Comparison of ENCODE assay signal across 14 cellular contexts in genomic region chr17:880871-881269, GRCh38.
A peak's percentile ranks its signal among the peaks of the same experiment; 100 is the strongest.
DNase-seq lines count a peak whose midpoint lies in the region; ATAC-seq, FAIRE-seq and TF ChIP-seq lines count a peak whose summit lies in the region.
"Had no signal": no experiment of that assay in that cellular context is flagged by ENCODE, and none has a peak within 500 bp of the region (broad histone marks: within the 10 kb centered on the region; RNA-seq: fewer than 3 reads in every experiment).

No MANE protein-coding gene starts in this region.

- TF ChIP-seq EP300 in H1 (IDR thresholded peaks at IDR 0.05; ENCODE audit: borderline replicate concordance in 1 of 2, low read depth in 2 of 2, low read length in 2 of 2) = no peak

- H3K36me3 Mint-ChIP-seq in stimulated activated memory B cell treated with anti-CD40 and anti-IgM and Interleukin-4, amounts not matched to agents 10 μg/mL and 1 μg/mL and 100 μg/mL, for 72 hours = no peaks in the 10 kb centered on the region

- H2AK5ac ChIP-seq in H1 (ENCODE audit: low read depth, low read length) (0 out of 2 replicates have a peak overlapping the region, but pooled peaks have one; percentile 65), mesenchymal stem cell (ENCODE audit: low read length, severe bottlenecking) (peak overlapping the region; percentile 57)

- peaks cover 15% of the 10 kb centered on the region for H3K79me1 ChIP-seq in H1 (ENCODE audit: low read depth, low read length)
- H3K79me1 ChIP-seq in mesenchymal stem cell (replicated peaks; ENCODE audit: low read length, poor library complexity, severe bottlenecking) = peaks cover 32% of the 10 kb centered on the region

- no peak overlapping the region for H3K27ac Mint-ChIP-seq in stimulated activated memory B cell treated with anti-CD40 and anti-IgM and Interleukin-4, amounts not matched to agents 10 μg/mL and 1 μg/mL and 100 μg/mL, for 72 hours
- H3K27ac Mint-ChIP-seq: T-helper 1 cell treated with Interleukin-12 subunit alpha and Interleukin-12 subunit beta and Interleukin-4 antibody, amounts not matched to agents 30 μg/mL and 1 μg/mL, for 36 hours had no signal

- no peak overlapping the region for H3K4me3 Mint-ChIP-seq in stimulated activated memory B cell treated with anti-CD40 and anti-IgM and Interleukin-4, amounts not matched to agents 10 μg/mL and 1 μg/mL and 100 μg/mL, for 72 hours

- H2BK12ac ChIP-seq in H1 (ENCODE audit: low read depth, low read length) (peak overlapping the region; percentile 27; the same call in 1 of the 2 replicates), mesenchymal stem cell (ENCODE audit: low read length in 2 of 2) (no peak overlapping the region)

- H3K4me3 ChIP-seq in HUES48 (ENCODE audit: low read depth, low read length) (no peak overlapping the region), H1 (ENCODE audit: extremely low read depth in 1 of 4, insufficient read depth in 2 of 4, low read depth in 3 of 4, low read length in 4 of 4) (no peak overlapping the region), mesenchymal stem cell (ENCODE audit: insufficient read depth in 1 of 2, low read depth in 1 of 2, low read length in 2 of 2) (no peak overlapping the region), stomach smooth muscle (ENCODE audit: low read length in 2 of 2) (peak overlapping the region in 1 of 2 donors; percentile 3)
- H3K4me3 ChIP-seq: MG63 had no signal

- no peak for FAIRE-seq in H1 (lab: Jason Lieb, UNC)
- FAIRE-seq: colon had no signal

- H3K27me3 ChIP-seq in HUES48 (ENCODE audit: control insufficient read depth, insufficient read depth, low read length) = no peaks in the 10 kb centered on the region
- H3K27me3 ChIP-seq in H1 (replicated peaks in 1 of 4; ENCODE audit: control insufficient read depth in 3 of 4, extremely low read depth in 1 of 4, insufficient read depth in 3 of 4, low read length in 3 of 4) = no peaks in the 10 kb centered on the region
- no peaks in the 10 kb centered on the region for H3K27me3 ChIP-seq in mesenchymal stem cell (ENCODE audit: control insufficient read depth in 1 of 2, insufficient read depth in 1 of 2, low read length in 2 of 2)
- H3K27me3 ChIP-seq in stomach smooth muscle (ENCODE audit: control insufficient read depth in 1 of 2, insufficient read depth in 2 of 2, low read length in 2 of 2) = no peaks in the 10 kb centered on the region
- H3K27me3 ChIP-seq: MG63 had no signal

- H2BK20ac ChIP-seq in H1 (ENCODE audit: low read length) = peak overlapping the region; percentile 61

- DNase-seq in H1 (ENCODE audit: low read depth in 1 of 2, low spot score in 2 of 2) (no peak), mesenchymal stem cell (no peak), SKM-1 treated with dmso at 0.1 percent for 144 hours (lab: John Stamatoyannopoulos, UW; ENCODE audit: unreplicated experiment) (no peak)
- no peak for DNase-seq in activated naive CD4-positive, alpha-beta T cell treated with Interleukin-2 at 50 U/mL for 16 hours
- DNase-seq: activated CD4-positive, alpha-beta T cell treated with anti-CD3 and anti-CD28 coated beads, Interleukin-2, amount 50 U/mL, for 1 hour; activated gamma-delta T cell; MG63; NCI-H2171 had no signal

- CTCF ChIA-PET in H1 (lab: Charles Lee; ENCODE audit: partially characterized antibody) = interaction anchor here (0.6 to 7.2 kb wide), 16 partner anchors 8 to 101 kb away, joined by 3 to 73 read pairs (median 4); partner anchors contain the start of gene NXN

- ATAC-seq in GM19397 (IDR thresholded peaks at IDR 0.05; ENCODE audit: unreplicated experiment) = no peak
- no peak for ATAC-seq in stimulated activated memory B cell treated with anti-CD40 and anti-IgM and Interleukin-4, amounts not matched to agents 10 μg/mL and 1 μg/mL and 100 μg/mL, for 72 hours

- no peaks in the 10 kb centered on the region for H3K36me3 ChIP-seq in HUES48 (ENCODE audit: control insufficient read depth, insufficient read depth, low read length)
- H3K36me3 ChIP-seq in H1 (ENCODE audit: control insufficient read depth in 2 of 4, insufficient read depth in 4 of 4, low read length in 3 of 4) = no peaks in the 10 kb centered on the region
- H3K36me3 ChIP-seq in mesenchymal stem cell (ENCODE audit: control insufficient read depth in 1 of 2, insufficient read depth in 2 of 2, low read depth in 1 of 2, low read length in 2 of 2) = peaks cover 0 to 3% of the 10 kb centered on the region in 2 experiments
- H3K36me3 ChIP-seq in stomach smooth muscle (ENCODE audit: control insufficient read depth in 2 of 2, insufficient read depth in 2 of 2, low read length in 2 of 2) = no peaks in the 10 kb centered on the region

- no peak overlapping the region for H3K23ac ChIP-seq in H1 (ENCODE audit: insufficient read length)
- no peak overlapping the region for H3K23ac ChIP-seq in mesenchymal stem cell (ENCODE audit: low read length in 2 of 2)

- peaks cover 26% of the 10 kb centered on the region for H3K4me1 ChIP-seq in HUES48 (ENCODE audit: control insufficient read depth, insufficient read depth, low read length)
- peaks cover 2 to 38% (median 3%) of the 10 kb centered on the region in 4 experiments for H3K4me1 ChIP-seq in H1 (replicated peaks in 1 of 4; ENCODE audit: control insufficient read depth in 3 of 4, insufficient read depth in 4 of 4, low read length in 3 of 4)
- peaks cover 15% of the 10 kb centered on the region for H3K4me1 ChIP-seq in mesenchymal stem cell (ENCODE audit: control insufficient read depth, insufficient read depth, low read depth, low read length)
- H3K4me1 ChIP-seq in stomach smooth muscle (ENCODE audit: control insufficient read depth, insufficient read depth, low read length) = peaks cover 52% of the 10 kb centered on the region

- no peak overlapping the region for H3K4me2 ChIP-seq in H1 (ENCODE audit: insufficient read depth in 1 of 2, low read depth in 2 of 2, low read length in 2 of 2)
- no peak overlapping the region for H3K4me2 ChIP-seq in mesenchymal stem cell (ENCODE audit: low read length, poor library complexity, severe bottlenecking)

- H3K9me3 Mint-ChIP-seq in stimulated activated memory B cell treated with anti-CD40 and anti-IgM and Interleukin-4, amounts not matched to agents 10 μg/mL and 1 μg/mL and 100 μg/mL, for 72 hours = no peaks in the 10 kb centered on the region
- H3K9me3 Mint-ChIP-seq: T-helper 1 cell treated with Interleukin-12 subunit alpha and Interleukin-12 subunit beta and Interleukin-4 antibody, amounts not matched to agents 30 μg/mL and 1 μg/mL, for 36 hours had no signal

- H4K5ac ChIP-seq in H1 (ENCODE audit: insufficient read length, low read depth, low read length) = no peak overlapping the region

- H3K27ac ChIP-seq in HUES48 (ENCODE audit: low read depth, low read length) = peak overlapping the region; percentile 76
- no peak overlapping the region for H3K27ac ChIP-seq in H1 (ENCODE audit: low read depth, low read length)
- H3K27ac ChIP-seq in mesenchymal stem cell (ENCODE audit: low read length, poor library complexity, severe bottlenecking) = no peak overlapping the region
- H3K27ac ChIP-seq in stomach smooth muscle (ENCODE audit: low read length) = peak overlapping the region; percentile 78

- H4K20me1 ChIP-seq in H1 (replicated peaks in 1 of 2; ENCODE audit: control insufficient read depth in 1 of 2, insufficient read depth in 2 of 2, low read length in 2 of 2) = peaks cover 0 to 11% of the 10 kb centered on the region in 2 experiments

- H2BK15ac ChIP-seq in H1 (ENCODE audit: low read length) (no peak overlapping the region), mesenchymal stem cell (ENCODE audit: low read depth, poor library complexity, severe bottlenecking) (no peak overlapping the region)

- peaks cover 0 to 63% of the 10 kb centered on the region in 2 experiments; a peak in 3 of 4 replicates for H3K79me2 ChIP-seq in H1 (ENCODE audit: control insufficient read depth in 1 of 2, insufficient read depth in 2 of 2, low read length in 2 of 2)

- no peak overlapping the region for H3K4ac ChIP-seq in H1 (replicated peaks; ENCODE audit: insufficient read length, low read depth, low read length)
- no peak overlapping the region for H3K4ac ChIP-seq in mesenchymal stem cell (ENCODE audit: low read depth in 1 of 2, low read length in 2 of 2)

- H2BK5ac ChIP-seq in H1 (ENCODE audit: low read depth, low read length) = peak overlapping the region; percentile 30; the same call in 1 of the 2 replicates
- H2BK5ac ChIP-seq in mesenchymal stem cell (ENCODE audit: low read depth, low read length, poor library complexity, severe bottlenecking) = no peak overlapping the region

- POLR2A ChIA-PET in H1 (lab: Charles Lee; ENCODE audit: partially characterized antibody) = interaction anchor here (1.1 to 2.6 kb wide), 4 partner anchors 23 to 99 kb away, joined by 3 to 8 read pairs (median 3); partner anchors contain the start of genes GLOD4 and MRM3

- H4K8ac ChIP-seq in H1 (ENCODE audit: extremely low read depth, insufficient read depth, low read length) (no peak overlapping the region), mesenchymal stem cell (ENCODE audit: low read length) (no peak overlapping the region)

- H3K18ac ChIP-seq in H1 (ENCODE audit: extremely low read depth, low read length) (no peak overlapping the region), mesenchymal stem cell (ENCODE audit: low read depth in 1 of 2, low read length in 2 of 2) (peak overlapping the region in 1 of 2 experiments; percentile 23)

- TF ChIP-seq CTCF in H1 (IDR thresholded peaks at IDR 0.05; ENCODE audit: control extremely low read depth in 1 of 3, insufficient read depth in 1 of 3, low read depth in 1 of 3, low read length in 3 of 3) = no peak

- no peak overlapping the region for H2BK120ac ChIP-seq in H1 (replicated peaks; ENCODE audit: low read depth, low read length)
- H2BK120ac ChIP-seq in mesenchymal stem cell (ENCODE audit: low read depth, low read length) = no peak overlapping the region

- TF ChIP-seq RAD21 in H1 (IDR thresholded peaks at IDR 0.05 in 1 of 2, conservative IDR thresholded peaks at IDR 0.05 in 1 of 2; ENCODE audit: low read depth in 2 of 2, low read length in 2 of 2) = no peak

- 86% methylated on average over 10 of the region's 10 CpGs; no CpG with 5 or more reads in 1 of the 2 experiments for WGBS in H1 (ENCODE audit: extremely low coverage in 1 of 2, insufficient coverage in 1 of 2, insufficient read length in 1 of 2, insufficient replicate concordance in 2 of 2, low coverage in 1 of 2, low lambda C conversion rate in 2 of 2, missing lambda C conversion rate in 1 of 2), 2 experiments
- 87% methylated on average over 10 of the region's 10 CpGs for WGBS in mesenchymal stem cell

- no peaks in the 10 kb centered on the region; the same call in 1 of the 2 replicates for H3K23me2 ChIP-seq in H1 (ENCODE audit: low read depth, low read length)

- H3K9ac ChIP-seq in HUES48 (ENCODE audit: low read depth, low read length) (no peak overlapping the region), H1 (replicated peaks in 1 of 4; ENCODE audit: extremely low read depth in 1 of 4, low read depth in 3 of 4, low read length in 3 of 4) (no peak overlapping the region), mesenchymal stem cell (ENCODE audit: low read length) (peak overlapping the region; percentile 65), stomach smooth muscle (ENCODE audit: low read length in 2 of 2) (no peak overlapping the region)

- peaks cover 8% of the 10 kb centered on the region for H3K4me1 Mint-ChIP-seq in stimulated activated memory B cell treated with anti-CD40 and anti-IgM and Interleukin-4, amounts not matched to agents 10 μg/mL and 1 μg/mL and 100 μg/mL, for 72 hours

- H3K27me3 Mint-ChIP-seq in stimulated activated memory B cell treated with anti-CD40 and anti-IgM and Interleukin-4, amounts not matched to agents 10 μg/mL and 1 μg/mL and 100 μg/mL, for 72 hours = peaks cover 66% of the 10 kb centered on the region

- H4K91ac ChIP-seq in H1 (replicated peaks; ENCODE audit: insufficient read length, low read length) (no peak overlapping the region), mesenchymal stem cell (ENCODE audit: low read length) (peak overlapping the region; percentile 25)

- H3K14ac ChIP-seq in H1 (ENCODE audit: insufficient read length) = no peak overlapping the region
- no peak overlapping the region for H3K14ac ChIP-seq in mesenchymal stem cell (ENCODE audit: low read length in 2 of 2)

- H3K56ac ChIP-seq in H1 (replicated peaks; ENCODE audit: insufficient read length, low read depth, low read length) = no peak overlapping the region

- no peak for TF ChIP-seq POLR2A in H1 (IDR thresholded peaks at IDR 0.05; ENCODE audit: control extremely low read depth in 1 of 2, low read depth in 2 of 2, low read length in 2 of 2)

- H2AFZ ChIP-seq in H1 (ENCODE audit: low read length) (no peak overlapping the region), mesenchymal stem cell (ENCODE audit: low read depth, low read length) (no peak overlapping the region)

- H3K9me3 ChIP-seq in HUES48 (ENCODE audit: control insufficient read depth, insufficient read depth, low read length) (no peaks in the 10 kb centered on the region), H1 (ENCODE audit: insufficient read depth in 2 of 2, low read depth in 1 of 2, low read length in 1 of 2) (no peaks in the 10 kb centered on the region), mesenchymal stem cell (ENCODE audit: control insufficient read depth, low read length) (no peaks in the 10 kb centered on the region), stomach smooth muscle (ENCODE audit: control insufficient read depth in 2 of 2, low read length in 2 of 2) (no peaks in the 10 kb centered on the region)
- H3K9me3 ChIP-seq: MG63 had no signal

Comparison
In these comparisons a context has a peak if more than half of its experiments do, and no peak if none do; other contexts are left out.
1. H3K27ac ChIP-seq: peak in HUES48 (single experiment) and stomach smooth muscle (single experiment); none in H1 (single experiment) and mesenchymal stem cell (single experiment).